In the genomic region with DNA sequence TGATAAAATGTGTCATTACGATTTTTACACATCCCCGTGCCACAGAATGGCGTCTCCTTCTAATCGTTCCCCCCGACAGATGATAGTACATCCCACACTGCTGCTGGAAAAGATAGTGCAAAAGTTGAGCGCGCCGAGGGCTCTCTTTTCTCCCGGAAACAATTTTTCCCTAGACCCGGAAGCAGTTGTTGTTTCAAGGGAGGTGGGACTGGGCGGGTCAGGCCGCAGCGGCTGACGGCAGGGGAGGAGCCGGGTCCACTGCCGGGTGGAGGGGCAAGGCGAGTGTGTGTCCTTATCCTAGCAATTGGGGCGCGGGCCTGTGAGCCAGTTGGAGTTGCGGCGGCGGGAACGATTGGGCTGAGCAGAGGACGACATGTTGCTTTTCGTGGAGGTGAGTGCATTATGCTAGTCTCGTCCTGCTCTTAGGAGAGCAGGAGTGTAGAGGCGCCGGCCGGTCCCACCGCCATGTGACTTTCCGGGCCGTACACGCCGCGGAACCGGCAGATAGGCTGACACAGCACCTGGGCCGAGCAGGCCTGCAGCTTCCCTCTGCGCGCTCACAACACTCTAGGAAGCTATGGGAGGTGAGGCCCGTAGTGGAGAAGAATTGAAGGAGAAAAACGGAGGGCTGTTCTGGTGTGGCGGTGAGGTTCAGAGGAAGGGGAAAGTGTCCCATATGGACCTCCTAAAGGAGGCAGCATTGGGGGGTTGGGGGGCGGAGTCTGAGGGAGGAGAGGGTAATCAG, we compare ENCODE assay signal across 1 cellular context.
TF ChIP-seq lines count a peak whose summit lies in the region.

TSS of gene LARP4 (plus strand) at position 248 of the 745 bp plus-strand sequence. CDS start at position 374, 126 bp downstream.

TF ChIP-seq in K562, 482 proteins besides CTCF, POLR2A, EP300 and RAD21 (continued from another document and continues in another):
- TF ChIP-seq, protein P1, sequence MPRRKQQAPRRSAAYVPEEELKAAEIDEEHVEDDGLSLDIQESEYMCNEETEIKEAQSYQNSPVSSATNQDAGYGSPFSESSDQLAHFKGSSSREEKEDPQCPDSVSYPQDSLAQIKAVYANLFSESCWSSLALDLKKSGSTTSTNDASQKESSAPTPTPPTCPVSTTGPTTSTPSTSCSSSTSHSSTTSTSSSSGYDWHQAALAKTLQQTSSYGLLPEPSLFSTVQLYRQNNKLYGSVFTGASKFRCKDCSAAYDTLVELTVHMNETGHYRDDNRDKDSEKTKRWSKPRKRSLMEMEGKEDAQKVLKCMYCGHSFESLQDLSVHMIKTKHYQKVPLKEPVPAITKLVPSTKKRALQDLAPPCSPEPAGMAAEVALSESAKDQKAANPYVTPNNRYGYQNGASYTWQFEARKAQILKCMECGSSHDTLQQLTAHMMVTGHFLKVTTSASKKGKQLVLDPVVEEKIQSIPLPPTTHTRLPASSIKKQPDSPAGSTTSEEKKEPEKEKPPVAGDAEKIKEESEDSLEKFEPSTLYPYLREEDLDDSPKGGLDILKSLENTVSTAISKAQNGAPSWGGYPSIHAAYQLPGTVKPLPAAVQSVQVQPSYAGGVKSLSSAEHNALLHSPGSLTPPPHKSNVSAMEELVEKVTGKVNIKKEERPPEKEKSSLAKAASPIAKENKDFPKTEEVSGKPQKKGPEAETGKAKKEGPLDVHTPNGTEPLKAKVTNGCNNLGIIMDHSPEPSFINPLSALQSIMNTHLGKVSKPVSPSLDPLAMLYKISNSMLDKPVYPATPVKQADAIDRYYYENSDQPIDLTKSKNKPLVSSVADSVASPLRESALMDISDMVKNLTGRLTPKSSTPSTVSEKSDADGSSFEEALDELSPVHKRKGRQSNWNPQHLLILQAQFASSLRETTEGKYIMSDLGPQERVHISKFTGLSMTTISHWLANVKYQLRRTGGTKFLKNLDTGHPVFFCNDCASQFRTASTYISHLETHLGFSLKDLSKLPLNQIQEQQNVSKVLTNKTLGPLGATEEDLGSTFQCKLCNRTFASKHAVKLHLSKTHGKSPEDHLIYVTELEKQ (CRISPR knock-in tag; IDR thresholded peaks at IDR 0.05) = no peak
- no peak for TF ChIP-seq IFI16 (CRISPR knock-in tag; IDR thresholded peaks at IDR 0.05)
- TF ChIP-seq CBX3 (IDR thresholded peaks at IDR 0.05; ENCODE audit: borderline replicate concordance in 1 of 2, low read length in 2 of 2) = peak in 1 of 2 experiments; percentile 60; a peak in 2 of 3 replicates
- TF ChIP-seq PCBP1 (IDR thresholded peaks at IDR 0.05; ENCODE audit: low read depth, low read length, poor library complexity, severe bottlenecking) = no peak
- no peak for TF ChIP-seq KLF10 (CRISPR knock-in tag; IDR thresholded peaks at IDR 0.05)
- no peak for TF ChIP-seq BRF1 (IDR thresholded peaks at IDR 0.05; ENCODE audit: borderline replicate concordance, extremely low read depth, insufficient read length)
- TF ChIP-seq MAFF (IDR thresholded peaks at IDR 0.05; ENCODE audit: low read length) = 0 out of 2 replicates have a peak, but pooled peaks have one; percentile 26
- TF ChIP-seq, protein P2, sequence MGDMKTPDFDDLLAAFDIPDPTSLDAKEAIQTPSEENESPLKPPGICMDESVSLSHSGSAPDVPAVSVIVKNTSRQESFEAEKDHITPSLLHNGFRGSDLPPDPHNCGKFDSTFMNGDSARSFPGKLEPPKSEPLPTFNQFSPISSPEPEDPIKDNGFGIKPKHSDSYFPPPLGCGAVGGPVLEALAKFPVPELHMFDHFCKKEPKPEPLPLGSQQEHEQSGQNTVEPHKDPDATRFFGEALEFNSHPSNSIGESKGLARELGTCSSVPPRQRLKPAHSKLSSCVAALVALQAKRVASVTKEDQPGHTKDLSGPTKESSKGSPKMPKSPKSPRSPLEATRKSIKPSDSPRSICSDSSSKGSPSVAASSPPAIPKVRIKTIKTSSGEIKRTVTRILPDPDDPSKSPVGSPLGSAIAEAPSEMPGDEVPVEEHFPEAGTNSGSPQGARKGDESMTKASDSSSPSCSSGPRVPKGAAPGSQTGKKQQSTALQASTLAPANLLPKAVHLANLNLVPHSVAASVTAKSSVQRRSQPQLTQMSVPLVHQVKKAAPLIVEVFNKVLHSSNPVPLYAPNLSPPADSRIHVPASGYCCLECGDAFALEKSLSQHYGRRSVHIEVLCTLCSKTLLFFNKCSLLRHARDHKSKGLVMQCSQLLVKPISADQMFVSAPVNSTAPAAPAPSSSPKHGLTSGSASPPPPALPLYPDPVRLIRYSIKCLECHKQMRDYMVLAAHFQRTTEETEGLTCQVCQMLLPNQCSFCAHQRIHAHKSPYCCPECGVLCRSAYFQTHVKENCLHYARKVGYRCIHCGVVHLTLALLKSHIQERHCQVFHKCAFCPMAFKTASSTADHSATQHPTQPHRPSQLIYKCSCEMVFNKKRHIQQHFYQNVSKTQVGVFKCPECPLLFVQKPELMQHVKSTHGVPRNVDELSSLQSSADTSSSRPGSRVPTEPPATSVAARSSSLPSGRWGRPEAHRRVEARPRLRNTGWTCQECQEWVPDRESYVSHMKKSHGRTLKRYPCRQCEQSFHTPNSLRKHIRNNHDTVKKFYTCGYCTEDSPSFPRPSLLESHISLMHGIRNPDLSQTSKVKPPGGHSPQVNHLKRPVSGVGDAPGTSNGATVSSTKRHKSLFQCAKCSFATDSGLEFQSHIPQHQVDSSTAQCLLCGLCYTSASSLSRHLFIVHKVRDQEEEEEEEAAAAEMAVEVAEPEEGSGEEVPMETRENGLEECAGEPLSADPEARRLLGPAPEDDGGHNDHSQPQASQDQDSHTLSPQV (IDR thresholded peaks at IDR 0.05) = no peak
- TF ChIP-seq, protein P3, sequence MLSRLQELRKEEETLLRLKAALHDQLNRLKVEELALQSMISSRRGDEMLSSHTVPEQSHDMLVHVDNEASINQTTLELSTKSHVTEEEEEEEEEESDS (CRISPR knock-in tag; IDR thresholded peaks at IDR 0.05) = no peak
- TF ChIP-seq PURB (CRISPR knock-in tag; IDR thresholded peaks at IDR 0.05; ENCODE audit: low read depth) = no peak
- peak; percentile 92 for TF ChIP-seq MAX (CRISPR knock-in tag; IDR thresholded peaks at IDR 0.05)
- TF ChIP-seq ZC3H4 (CRISPR knock-in tag; IDR thresholded peaks at IDR 0.05; ENCODE audit: borderline replicate concordance) = 0 out of 2 replicates have a peak, but pooled peaks have one; percentile 36
- TF ChIP-seq VEZF1 (CRISPR knock-in tag; IDR thresholded peaks at IDR 0.05) = peak; percentile 85
- TF ChIP-seq KLF13 (tag; IDR thresholded peaks at IDR 0.05; ENCODE audit: borderline replicate concordance, low read depth) = no peak; the same call in 1 of the 2 replicates
- TF ChIP-seq CUX1 (CRISPR knock-in tag; IDR thresholded peaks at IDR 0.05) = no peak
- no peak for TF ChIP-seq NBN (IDR thresholded peaks at IDR 0.05; ENCODE audit: low read depth)
- TF ChIP-seq ATF4 (CRISPR knock-in tag; IDR thresholded peaks at IDR 0.05) = no peak
- TF ChIP-seq, protein P4, sequence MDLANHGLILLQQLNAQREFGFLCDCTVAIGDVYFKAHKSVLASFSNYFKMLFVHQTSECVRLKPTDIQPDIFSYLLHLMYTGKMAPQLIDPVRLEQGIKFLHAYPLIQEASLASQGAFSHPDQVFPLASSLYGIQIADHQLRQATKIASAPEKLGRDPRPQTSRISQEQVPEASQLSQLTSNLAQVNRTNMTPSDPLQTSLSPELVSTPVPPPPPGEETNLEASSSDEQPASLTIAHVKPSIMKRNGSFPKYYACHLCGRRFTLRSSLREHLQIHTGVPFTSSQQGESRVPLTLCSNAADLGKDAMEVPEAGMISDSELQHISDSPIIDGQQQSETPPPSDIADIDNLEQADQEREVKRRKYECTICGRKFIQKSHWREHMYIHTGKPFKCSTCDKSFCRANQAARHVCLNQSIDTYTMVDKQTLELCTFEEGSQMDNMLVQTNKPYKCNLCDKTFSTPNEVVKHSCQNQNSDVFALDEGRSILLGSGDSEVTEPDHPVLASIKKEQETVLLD (IDR thresholded peaks at IDR 0.05) = peak; percentile 50
- TF ChIP-seq SMAD2 (IDR thresholded peaks at IDR 0.05; ENCODE audit: low read depth, low read length) = no peak
- peak; percentile 55 for TF ChIP-seq MEIS2 (IDR thresholded peaks at IDR 0.05; ENCODE audit: partially characterized antibody)
- TF ChIP-seq POLR2B (IDR thresholded peaks at IDR 0.05; ENCODE audit: low read depth, partially characterized antibody) = peak; percentile 97
- TF ChIP-seq, protein P5, sequence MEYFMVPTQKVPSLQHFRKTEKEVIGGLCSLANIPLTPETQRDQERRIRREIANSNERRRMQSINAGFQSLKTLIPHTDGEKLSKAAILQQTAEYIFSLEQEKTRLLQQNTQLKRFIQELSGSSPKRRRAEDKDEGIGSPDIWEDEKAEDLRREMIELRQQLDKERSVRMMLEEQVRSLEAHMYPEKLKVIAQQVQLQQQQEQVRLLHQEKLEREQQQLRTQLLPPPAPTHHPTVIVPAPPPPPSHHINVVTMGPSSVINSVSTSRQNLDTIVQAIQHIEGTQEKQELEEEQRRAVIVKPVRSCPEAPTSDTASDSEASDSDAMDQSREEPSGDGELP (CRISPR knock-in tag; IDR thresholded peaks at IDR 0.05; ENCODE audit: borderline replicate concordance) = peak; percentile 89
- TF ChIP-seq RHOXF2B (CRISPR knock-in tag; conservative IDR thresholded peaks at IDR 0.05) = no peak
- TF ChIP-seq CEBPB (tag; IDR thresholded peaks at IDR 0.05) = no peak
